Comparison of ENCODE assay signal across 12 cellular contexts in genomic region chr6:45478235-45478634, GRCh38.
DNase-seq lines count a peak whose midpoint lies in the region; ATAC-seq and TF ChIP-seq lines count a peak whose summit lies in the region.
"Had no signal": no experiment of that assay in that cellular context is flagged by ENCODE, and none has a peak within 500 bp of the region (broad histone marks: within the 10 kb centered on the region; RNA-seq: fewer than 3 reads in every experiment).

No MANE protein-coding gene starts in this region.

- no peaks in the 10 kb centered on the region for H3K36me3 Mint-ChIP-seq in T-helper 17 cell (ENCODE audit: low read depth)

- H3K4me3 Mint-ChIP-seq in T-helper 17 cell: no peak overlapping the region
- H3K4me3 Mint-ChIP-seq: central memory CD8-positive, alpha-beta T cell; neural crest cell had no signal

- ATAC-seq in T-helper 17 cell: peak; percentile 53
- ATAC-seq in foreskin keratinocyte: peak; percentile 95
- no peak for ATAC-seq in HG03095 (IDR thresholded peaks at IDR 0.05; ENCODE audit: unreplicated experiment)
- ATAC-seq in GM19328 (IDR thresholded peaks at IDR 0.05; ENCODE audit: unreplicated experiment): no peak

- H3K27ac Mint-ChIP-seq in T-helper 17 cell: no peak overlapping the region

- peak; percentile 35 for DNase-seq in AG08395 (ENCODE audit: low spot score)
- peak; percentile 74 for DNase-seq in HPDE6-E6E7 (ENCODE audit: extremely low spot score)
- no peak for DNase-seq in T-helper 17 cell
- peak; percentile 57 to 73 for DNase-seq in foreskin keratinocyte
- no peak for DNase-seq in NCI-H2107 treated with DMSO at 0.1 percent for 48 hours (lab: John Stamatoyannopoulos, UW; ENCODE audit: unreplicated experiment)
- no peak for DNase-seq in putamen (ENCODE audit: low spot score)
- DNase-seq: NCI-H2029 had no signal

- no peaks in the 10 kb centered on the region for H3K27me3 Mint-ChIP-seq in T-helper 17 cell
- H3K27me3 Mint-ChIP-seq: central memory CD8-positive, alpha-beta T cell had no signal

- no peaks in the 10 kb centered on the region for H3K27me3 ChIP-seq in foreskin keratinocyte
- H3K27me3 ChIP-seq: SJSA1 had no signal

- peaks cover 19% of the 10 kb centered on the region for H3K4me1 Mint-ChIP-seq in T-helper 17 cell

- H3K4me1 ChIP-seq in foreskin keratinocyte: peaks cover 25% of the 10 kb centered on the region

- no peak for TF ChIP-seq CTCF in foreskin keratinocyte (conservative IDR thresholded peaks at IDR 0.05)

- peak overlapping the region; percentile 49 for H3K27ac ChIP-seq in foreskin keratinocyte
- H3K27ac ChIP-seq: SJSA1 had no signal

- H3K9me3 ChIP-seq in T-helper 17 cell (ENCODE audit: control insufficient read depth, low read length, poor library complexity, severe bottlenecking): no peaks in the 10 kb centered on the region
- H3K9me3 ChIP-seq: SJSA1 had no signal

Comparison
In these comparisons a context has a peak if more than half of its experiments do, and no peak if none do; other contexts are left out.
1. DNase-seq: peak in AG08395 (single experiment), HPDE6-E6E7 (single experiment) and foreskin keratinocyte (2 of 2); none in T-helper 17 cell (0 of 3), NCI-H2107 treated with DMSO at 0.1 percent for 48 hours (single experiment) and putamen (single experiment).
2. ATAC-seq: peak in T-helper 17 cell (single experiment) and foreskin keratinocyte (single experiment); none in HG03095 (single experiment) and GM19328 (single experiment).